8 cellular contexts compared by ENCODE assay signal in the genomic region with DNA sequence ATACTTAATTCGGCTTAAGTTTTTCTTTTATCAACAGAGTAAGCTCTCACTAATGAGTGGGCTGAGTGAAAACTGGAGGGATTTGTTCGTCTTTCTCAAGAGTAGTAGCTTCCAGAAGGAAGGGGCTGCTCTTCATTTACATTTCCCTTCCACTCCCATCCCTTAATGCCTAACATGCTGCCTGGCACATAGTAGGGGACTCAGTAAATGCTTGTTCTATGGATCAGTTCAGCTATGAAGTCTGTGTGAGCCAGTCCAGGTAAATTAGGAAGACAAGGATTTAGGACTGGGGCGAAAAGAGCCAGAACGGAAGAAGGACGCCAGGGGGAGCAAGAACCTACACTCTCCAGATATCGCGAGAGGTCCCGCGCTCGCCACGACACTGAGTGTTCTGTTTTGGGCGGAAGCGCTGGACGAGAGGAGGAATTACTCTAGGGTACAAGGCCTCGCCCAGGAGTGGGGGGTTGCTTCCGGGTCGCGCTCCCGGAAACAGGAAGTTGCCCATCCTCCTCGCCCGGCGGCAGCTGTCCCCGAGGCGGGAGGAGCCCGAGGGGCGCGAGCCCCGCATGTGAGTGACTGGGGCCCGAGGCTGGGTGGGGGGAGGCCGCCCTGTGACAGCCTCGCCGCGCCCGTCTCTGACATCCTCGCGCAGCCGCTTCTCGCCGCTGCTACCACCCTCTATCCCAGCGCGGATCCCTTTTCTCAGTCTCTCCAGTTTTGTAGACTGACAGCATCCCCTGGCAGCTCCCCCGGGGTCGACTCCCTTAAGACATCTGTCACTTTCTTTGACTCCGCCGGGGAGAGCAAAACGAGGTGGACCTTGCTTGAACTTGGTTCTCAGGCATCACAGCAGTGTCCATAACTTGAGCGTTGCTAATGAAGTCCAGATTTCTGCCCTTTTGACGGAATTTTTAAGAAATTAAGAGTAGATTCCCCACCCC. TPM values are rescaled to one million over a fixed set of nuclear protein-coding genes. Genes with fewer than 3 reads are reported as not detected.
DNase-seq lines count a peak whose midpoint lies in the region; ATAC-seq, FAIRE-seq and TF ChIP-seq lines count a peak whose summit lies in the region.

A gene with protein sequence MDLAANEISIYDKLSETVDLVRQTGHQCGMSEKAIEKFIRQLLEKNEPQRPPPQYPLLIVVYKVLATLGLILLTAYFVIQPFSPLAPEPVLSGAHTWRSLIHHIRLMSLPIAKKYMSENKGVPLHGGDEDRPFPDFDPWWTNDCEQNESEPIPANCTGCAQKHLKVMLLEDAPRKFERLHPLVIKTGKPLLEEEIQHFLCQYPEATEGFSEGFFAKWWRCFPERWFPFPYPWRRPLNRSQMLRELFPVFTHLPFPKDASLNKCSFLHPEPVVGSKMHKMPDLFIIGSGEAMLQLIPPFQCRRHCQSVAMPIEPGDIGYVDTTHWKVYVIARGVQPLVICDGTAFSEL (plus strand): TSS at position 492 of the 941 bp plus-strand sequence. CDS start 13,493 bp downstream, outside the sequence.

- H2AFZ ChIP-seq in mammary epithelial cell (ENCODE audit: low read depth, low read length), result peak within 1 kb of the TSS; percentile 100

- H3K27me3 ChIP-seq in WERI-Rb-1 (ENCODE audit: insufficient read depth, low read depth, severe bottlenecking), result no peaks in the 10 kb centered on the region
- H3K27me3 ChIP-seq in mammary epithelial cell (ENCODE audit: insufficient read depth, low read length), result no peaks in the 10 kb centered on the region
- no peaks in the 10 kb centered on the region for H3K27me3 ChIP-seq in iPS-20b (ENCODE audit: insufficient read depth, low read length)
- no peaks in the 10 kb centered on the region for H3K27me3 ChIP-seq in small intestine (ENCODE audit: control insufficient read depth in 2 of 2, insufficient read depth in 2 of 2, low read length in 2 of 2)

- WGBS in mammary epithelial cell (ENCODE audit: low coverage, missing lambda C conversion rate), result under 1% methylated on average over 32 of the region's 48 CpGs
- WGBS in small intestine, 3 donors, result 2 to 3% (median 3%) methylated on average over 42 to 48 of the region's 48 CpGs

- TSS peak; percentile 63 for BruUV-seq in mammary epithelial cell (replicated peaks; lab: Mats Ljungman, UMichigan)

- H3K27ac ChIP-seq in WERI-Rb-1, result peak within 1 kb of the TSS; percentile 74
- peak within 1 kb of the TSS; percentile 57 for H3K27ac ChIP-seq in mammary epithelial cell (ENCODE audit: insufficient read depth, low read depth, low read length)
- H3K27ac ChIP-seq in iPS-20b (ENCODE audit: low read length), result no peak within 1 kb of the TSS
- peak within 1 kb of the TSS; percentile 85 to 86 for H3K27ac ChIP-seq in small intestine (ENCODE audit: low read depth in 1 of 2, low read length in 1 of 2)

- H3K9ac ChIP-seq in mammary epithelial cell (ENCODE audit: insufficient read depth, low read length) (peak within 1 kb of the TSS; percentile 82), iPS-20b (ENCODE audit: low read depth, low read length) (peak within 1 kb of the TSS; percentile 70; the same call in 1 of the 2 replicates)

- no peak for FAIRE-seq in small intestine (lab: Jason Lieb, UNC)

- peak within 1 kb of the TSS; percentile 79 for H3K4me3 ChIP-seq in AG09309 (ENCODE audit: control insufficient read depth, low read depth, low read length)
- H3K4me3 ChIP-seq in WERI-Rb-1 (ENCODE audit: low read depth, low read length), result peak within 1 kb of the TSS; percentile 74
- peak within 1 kb of the TSS; percentile 53 to 70 (median 64) for H3K4me3 ChIP-seq in mammary epithelial cell (replicated peaks in 1 of 3; ENCODE audit: insufficient read depth in 1 of 3, low read depth in 2 of 3, low read length in 3 of 3)
- H3K4me3 ChIP-seq in iPS-20b (ENCODE audit: low read length), result peak within 1 kb of the TSS; percentile 94
- peak within 1 kb of the TSS; percentile 74 to 98 for H3K4me3 ChIP-seq in small intestine (ENCODE audit: low read depth in 1 of 2, low read length in 2 of 2)

- peak within 1 kb of the TSS; percentile 89 for H3K4me2 ChIP-seq in mammary epithelial cell (ENCODE audit: insufficient read depth, low read depth, low read length)

- intact Hi-C loops in mammary epithelial cell (cut with micrococcal nuclease), result loop anchor here (1.0 kb wide), 6 partner anchors 27 to 325 kb away; no protein-coding TSS in a partner anchor

- no peaks in the 10 kb centered on the region for H4K20me1 ChIP-seq in mammary epithelial cell (ENCODE audit: insufficient read depth, low read length)

- H3K36me3 ChIP-seq in WERI-Rb-1 (no peaks in the 10 kb centered on the region), mammary epithelial cell (ENCODE audit: insufficient read depth, low read length) (no peaks in the 10 kb centered on the region), iPS-20b (ENCODE audit: insufficient read depth, low read depth, low read length) (no peaks in the 10 kb centered on the region), small intestine (ENCODE audit: control insufficient read depth in 2 of 2, insufficient read depth in 2 of 2, low read length in 2 of 2) (no peaks in the 10 kb centered on the region)

- H3K79me2 ChIP-seq in mammary epithelial cell (ENCODE audit: insufficient read depth, low read length), result peaks cover 21% of the 10 kb centered on the region

- peak; percentile 97 for ATAC-seq in GM18907 (IDR thresholded peaks at IDR 0.05; ENCODE audit: unreplicated experiment)
- peak; percentile 98 for ATAC-seq in HG03159 (IDR thresholded peaks at IDR 0.05; ENCODE audit: unreplicated experiment)

- dilution Hi-C loops in mammary epithelial cell (cut with HindIII; ENCODE audit: low sequenced_read_pairs), result no loop called here

- in situ Hi-C loops in mammary epithelial cell (cut with MboI; ENCODE audit: low sequenced_read_pairs in 2 of 2), result loop anchor here (10.0 to 25.0 kb wide), 2 partner anchors 99 to 327 kb away; a partner anchor contains a TSS

- CTCF ChIA-PET in mammary epithelial cell (lab: Charles Lee; ENCODE audit: low non-redundant PET), result interaction anchor here (0.7 to 1.5 kb wide), 3 partner anchors 25 to 327 kb away, joined by 3 to 10 read pairs (median 3); no protein-coding TSS in a partner anchor

- H3K4me1 ChIP-seq in mammary epithelial cell (ENCODE audit: insufficient read depth, low read length), result peaks cover 10% of the 10 kb centered on the region
- 0 out of 2 replicates have a peak, but pooled peaks cover 2% of the 10 kb centered on the region for H3K4me1 ChIP-seq in iPS-20b (ENCODE audit: insufficient read depth, low read length)
- H3K4me1 ChIP-seq in small intestine (ENCODE audit: control insufficient read depth in 2 of 2, insufficient read depth in 1 of 2, low read depth in 1 of 2, low read length in 1 of 2), result no peaks in the 10 kb centered on the region

- TF ChIP-seq CTCF in AG09309 (IDR thresholded peaks at IDR 0.05; ENCODE audit: control insufficient read depth, insufficient read depth, low read depth, low read length, missing control alignments) (peak; percentile 86), WERI-Rb-1 (IDR thresholded peaks at IDR 0.05; ENCODE audit: low read depth, low read length) (peak; percentile 93), mammary epithelial cell (conservative IDR thresholded peaks at IDR 0.05 in 1 of 2, IDR thresholded peaks at IDR 0.05 in 1 of 2; ENCODE audit: extremely low read depth in 1 of 2, insufficient read depth in 1 of 2, low read depth in 1 of 2, low read length in 2 of 2) (peak; percentile 68 to 89)

- peaks cover 3% of the 10 kb centered on the region for H3K9me3 ChIP-seq in WERI-Rb-1 (ENCODE audit: severe bottlenecking)
- no peaks in the 10 kb centered on the region for H3K9me3 ChIP-seq in mammary epithelial cell (replicated peaks; ENCODE audit: insufficient read depth, low read length)
- H3K9me3 ChIP-seq in iPS-20b (ENCODE audit: insufficient read depth, low read depth, low read length), result peaks cover 4% of the 10 kb centered on the region; the same call in 1 of the 2 replicates
- H3K9me3 ChIP-seq in small intestine (ENCODE audit: control insufficient read depth, low read depth), result no peaks in the 10 kb centered on the region

- peak; percentile 90 for DNase-seq in AG09309 (ENCODE audit: low read depth)
- DNase-seq in NCI-H2227 (lab: John Stamatoyannopoulos, UW; ENCODE audit: unreplicated experiment), result peak; percentile 98
- peak; percentile 100 for DNase-seq in WERI-Rb-1
- peak; percentile 93 for DNase-seq in mammary epithelial cell
- DNase-seq in small intestine, result peak; percentile 99

RNA-seq across cellular contexts. Expression of the gene that starts here (rescaled TPM):
- 10 to 100 TPM; 34.3 to 42.2 TPM for total RNA-seq in mammary epithelial cell
- 20.7 TPM for polyA plus RNA-seq in mammary epithelial cell
- 23.8 TPM for polyA minus RNA-seq in mammary epithelial cell
- 10 to 100 TPM in 1 of 3 donors, 1 to 10 TPM in 2; 6.5 to 30.6 (median 6.9) TPM for polyA plus RNA-seq in small intestine
